Comparison of ENCODE assay signal across 11 cellular contexts in genomic region chr4:183142566-183143545, GRCh38. TPM values are rescaled to one million over a fixed set of nuclear protein-coding genes. Genes with fewer than 3 reads are reported as not detected.
DNase-seq lines count a peak whose midpoint lies in the region; ATAC-seq and TF ChIP-seq lines count a peak whose summit lies in the region.
"Had no signal": no experiment of that assay in that cellular context is flagged by ENCODE, and none has a peak within 500 bp of the region (broad histone marks: within the 10 kb centered on the region; RNA-seq: fewer than 3 reads in every experiment).

No MANE protein-coding gene starts in this region.

- peaks cover 50% of the 10 kb centered on the region for H3K4me1 Mint-ChIP-seq in brain
- H3K4me1 Mint-ChIP-seq in activated CD8-positive, alpha-beta T cell treated with anti-CD3 and anti-CD28 coated beads for 36 hours (ENCODE audit: low read depth), result no peaks in the 10 kb centered on the region

- no peaks in the 10 kb centered on the region for H3K27me3 ChIP-seq in BE2C

- H3K27ac Mint-ChIP-seq in brain, result peak overlapping the region; percentile 0 to 64 (median 33)
- H3K27ac Mint-ChIP-seq in activated CD8-positive, alpha-beta T cell treated with anti-CD3 and anti-CD28 coated beads for 36 hours, result no peak overlapping the region
- H3K27ac Mint-ChIP-seq: activated naive CD4-positive, alpha-beta T cell treated with anti-CD3 and anti-CD28 coated beads, Interleukin-2, amount 50 U/mL, for 24 hours had no signal

- H3K9me3 ChIP-seq in BE2C, result no peaks in the 10 kb centered on the region

- CTCF ChIA-PET in activated CD8-positive, alpha-beta T cell treated with anti-CD3 and anti-CD28 coated beads for 36 hours (lab: Charles Lee), result no interaction called here

- H3K4me1 ChIP-seq in BE2C, result peaks cover 53% of the 10 kb centered on the region

- in situ Hi-C loops in KBM-7 (cut with MboI; ENCODE audit: low pct_unique_long_range_greater_than_20kb, low sequenced_read_pairs), result no loop called here

- peak overlapping the region; percentile 37 for H3K4me3 ChIP-seq in BE2C (ENCODE audit: low read depth, low read length)
- H3K4me3 ChIP-seq: lung had no signal

- peaks cover 0 to 3% (median 0%) of the 10 kb centered on the region in 5 experiments for H3K9me3 Mint-ChIP-seq in brain
- no peaks in the 10 kb centered on the region for H3K9me3 Mint-ChIP-seq in activated CD8-positive, alpha-beta T cell treated with anti-CD3 and anti-CD28 coated beads for 36 hours
- H3K9me3 Mint-ChIP-seq: activated naive CD4-positive, alpha-beta T cell treated with anti-CD3 and anti-CD28 coated beads, Interleukin-2, amount 50 U/mL, for 24 hours had no signal

- POLR2A ChIA-PET in activated CD8-positive, alpha-beta T cell treated with anti-CD3 and anti-CD28 coated beads for 36 hours (lab: Charles Lee), result no interaction called here

- ATAC-seq in left lobe of liver (peak; percentile 94), GM18909 (IDR thresholded peaks at IDR 0.05; ENCODE audit: poor library complexity, unreplicated experiment) (no peak)
- ATAC-seq in activated CD8-positive, alpha-beta T cell treated with anti-CD3 and anti-CD28 coated beads for 36 hours, result no peak

- H3K4me3 Mint-ChIP-seq in brain, result peak overlapping the region in 2 of 5 experiments; percentile 38 to 57
- H3K4me3 Mint-ChIP-seq in activated CD8-positive, alpha-beta T cell treated with anti-CD3 and anti-CD28 coated beads for 36 hours, result no peak overlapping the region
- H3K4me3 Mint-ChIP-seq: activated naive CD4-positive, alpha-beta T cell treated with anti-CD3 and anti-CD28 coated beads, Interleukin-2, amount 50 U/mL, for 24 hours had no signal

- no peaks in the 10 kb centered on the region for H3K36me3 Mint-ChIP-seq in brain
- no peaks in the 10 kb centered on the region for H3K36me3 Mint-ChIP-seq in activated CD8-positive, alpha-beta T cell treated with anti-CD3 and anti-CD28 coated beads for 36 hours (ENCODE audit: low read depth)

- H3K36me3 ChIP-seq in BE2C, result no peaks in the 10 kb centered on the region

- intact Hi-C loops in activated CD8-positive, alpha-beta T cell treated with anti-CD3 and anti-CD28 coated beads for 36 hours (cut with micrococcal nuclease), result no loop called here

- DNase-seq in BE2C, result peak; percentile 95
- peak; percentile 24 for DNase-seq in KBM-7
- peak; percentile 84 for DNase-seq in left lobe of liver (ENCODE audit: low spot score)
- no peak for DNase-seq in stimulated activated naive CD4-positive, alpha-beta T cell treated with Interleukin-2 at 50 U/mL for 16 hours (lab: John Stamatoyannopoulos, UW)
- no peak for DNase-seq in activated CD8-positive, alpha-beta T cell treated with anti-CD3 and anti-CD28 coated beads for 36 hours
- DNase-seq in activated gamma-delta T cell treated with Interleukin-2 at 50 U/mL for 16 hours, result no peak
- DNase-seq: RPMI8226 had no signal

- TF ChIP-seq CTCF in BE2C (IDR thresholded peaks at IDR 0.05; ENCODE audit: low read depth, low read length) (no peak), brain (conservative IDR thresholded peaks at IDR 0.05) (no peak)
- TF ChIP-seq CTCF in activated CD8-positive, alpha-beta T cell treated with anti-CD3 and anti-CD28 coated beads for 36 hours (IDR thresholded peaks at IDR 0.05), result no peak

- H3K27me3 Mint-ChIP-seq in brain, result no peaks in the 10 kb centered on the region
- H3K27me3 Mint-ChIP-seq in activated CD8-positive, alpha-beta T cell treated with anti-CD3 and anti-CD28 coated beads for 36 hours, result peaks cover 9% of the 10 kb centered on the region
- H3K27me3 Mint-ChIP-seq: activated naive CD4-positive, alpha-beta T cell treated with anti-CD3 and anti-CD28 coated beads, Interleukin-2, amount 50 U/mL, for 24 hours had no signal

RNA-seq across cellular contexts. Expression of gene WWC2, which starts 43.8 kb away (rescaled TPM):
- polyA plus RNA-seq in BE2C (2012; ENCODE audit: insufficient read depth, insufficient read length, low read depth), result 8.5 TPM
- 1.9 TPM for polyA plus RNA-seq in brain (ENCODE audit: insufficient read depth, low read depth, low replicate concordance)
- 43.2 TPM for total RNA-seq in left lobe of liver
- total RNA-seq in activated CD8-positive, alpha-beta T cell treated with anti-CD3 and anti-CD28 coated beads for 36 hours, result 1 to 10 TPM; 1.9 TPM

Comparison
In these comparisons a context has a peak if more than half of its experiments do, and no peak if none do; other contexts are left out.
1. DNase-seq: peak in BE2C (single experiment), KBM-7 (single experiment) and left lobe of liver (single experiment); none in stimulated activated naive CD4-positive, alpha-beta T cell treated with Interleukin-2 at 50 U/mL for 16 hours (single experiment), activated CD8-positive, alpha-beta T cell treated with anti-CD3 and anti-CD28 coated beads for 36 hours (single experiment) and activated gamma-delta T cell treated with Interleukin-2 at 50 U/mL for 16 hours (single experiment).
2. RNA of gene WWC2, which starts 43.8 kb away (total RNA-seq): 43.2 TPM in left lobe of liver (single experiment); 1.9 TPM in activated CD8-positive, alpha-beta T cell treated with anti-CD3 and anti-CD28 coated beads for 36 hours; every median in the first group is over 10 times any median in the second.